1 cellular context compared by ENCODE assay signal in genomic region chr6:83752375-83752774, GRCh38.
A peak's percentile ranks its signal among the peaks of the same experiment; 100 is the strongest.
TF ChIP-seq lines count a peak whose summit lies in the region.
"Not testable (repeated sequence)": the region's sequence is repeated elsewhere in the genome, so short reads cannot be mapped to it uniquely, and the experiment has no call there.

No MANE protein-coding gene starts in this region.

- not testable (repeated sequence) for TF ChIP-seq CTCF in HEK293 (tag by site-specific recombination; IDR thresholded peaks at IDR 0.05)

- CTCF ChIA-PET in HEK293 (lab: Yijun Ruan, JAX) = not testable (repeated sequence)

- H3K27ac ChIP-seq in HEK293 (ENCODE audit: extremely low read depth, low read depth, low read length) = not testable (repeated sequence)

- H3K4me3 ChIP-seq in HEK293 (ENCODE audit: low read depth, low read length) = not testable (repeated sequence)

- POLR2A ChIA-PET in HEK293 (lab: Yijun Ruan, JAX) = not testable (repeated sequence)

- H3K4me1 ChIP-seq in HEK293 (ENCODE audit: control insufficient read depth, insufficient read depth, low read length) = not testable (repeated sequence)

- not testable (repeated sequence) for H3K36me3 ChIP-seq in HEK293 (ENCODE audit: control insufficient read depth in 2 of 2, insufficient read depth in 1 of 2, low read length in 2 of 2)

- H3K9me3 ChIP-seq in HEK293 (ENCODE audit: control insufficient read depth, insufficient read depth, low read depth, low read length) = not testable (repeated sequence)

TF ChIP-seq in HEK293, 187 proteins besides CTCF, POLR2A, EP300 and RAD21:
- TF ChIP-seq ZNF146 (tag by site-specific recombination; IDR thresholded peaks at IDR 0.05) (peak; percentile 94), ZNF280D (tag by site-specific recombination; IDR thresholded peaks at IDR 0.05) (peak; percentile 90)
